Comparison of ENCODE assay signal across 8 cellular contexts in genomic region chr11:107858217-107859070, GRCh38. TPM values are rescaled to one million over a fixed set of nuclear protein-coding genes. Genes with fewer than 3 reads are reported as not detected.
DNase-seq lines count a peak whose midpoint lies in the region; ATAC-seq and TF ChIP-seq lines count a peak whose summit lies in the region.

Gene SLC35F2, minus strand, starts transcription at chr11:107858787. Its CDS starts 20 bp downstream, at chr11:107858767.

- H3K36me3 ChIP-seq in OCI-LY7 (ENCODE audit: insufficient read depth, low read length), result peaks cover 14% of the 10 kb centered on the region

- peaks cover 16% of the 10 kb centered on the region for H3K4me1 Mint-ChIP-seq in nephron
- peaks cover 30% of the 10 kb centered on the region for H3K4me1 Mint-ChIP-seq in stimulated activated naive CD8-positive, alpha-beta T cell treated with anti-CD3 and anti-CD28 coated beads, Interleukin-15, Interleukin-2, amounts not matched to agents 100 ng/mL and 50 ng/mL, for 24 hours (ENCODE audit: low read depth)

- H3K9me3 ChIP-seq in OCI-LY7 (ENCODE audit: low read length), result no peaks in the 10 kb centered on the region

- H3K4me3 ChIP-seq in OCI-LY7 (ENCODE audit: low read depth, low read length, poor library complexity, severe bottlenecking), result peak within 1 kb of the TSS; percentile 85
- H3K4me3 ChIP-seq in fibroblast of mammary gland (ENCODE audit: control insufficient read depth, low read depth, low read length), result peak within 1 kb of the TSS; percentile 86

- H4K20me1 ChIP-seq in OCI-LY7 (ENCODE audit: insufficient read depth, low read length), result no peaks in the 10 kb centered on the region

- no TSS peak for BruUV-seq in OCI-LY7 (replicated peaks; lab: Mats Ljungman, UMichigan)

- ATAC-seq in GM21390 (IDR thresholded peaks at IDR 0.05; ENCODE audit: unreplicated experiment), result peak; percentile 86

- peaks cover 61% of the 10 kb centered on the region for H3K27me3 Mint-ChIP-seq in nephron (ENCODE audit: low read depth)
- H3K27me3 Mint-ChIP-seq in stimulated activated naive CD8-positive, alpha-beta T cell treated with anti-CD3 and anti-CD28 coated beads, Interleukin-15, Interleukin-2, amounts not matched to agents 100 ng/mL and 50 ng/mL, for 24 hours, result peaks cover 4% of the 10 kb centered on the region

- H3K79me2 ChIP-seq in OCI-LY7 (ENCODE audit: insufficient read depth, low read depth, low read length), result peaks cover 43% of the 10 kb centered on the region

- peaks cover 18% of the 10 kb centered on the region for H3K4me1 ChIP-seq in OCI-LY7 (ENCODE audit: insufficient read depth, low read length, poor library complexity, severe bottlenecking)

- DNase-seq in DMS114 treated with DMSO at 0.1 percent for 48 hours (lab: John Stamatoyannopoulos, UW; ENCODE audit: unreplicated experiment) (peak; percentile 15), HUDEP-2 (lab: John Stamatoyannopoulos, UW; ENCODE audit: unreplicated experiment in 76 of 76) (peak in 56 of 76 experiments; percentile 3 to 64 (median 38)), OCI-LY7 (ENCODE audit: low spot score) (peak; percentile 91), activated T-cell treated with anti-CD3 and anti-CD28 coated beads for 48 hours (ENCODE audit: low read depth) (peak; percentile 74), fibroblast of mammary gland (ENCODE audit: low read depth) (peak; percentile 49)

- H3K36me3 Mint-ChIP-seq in nephron (ENCODE audit: low read depth), result no peaks in the 10 kb centered on the region
- peaks cover 18% of the 10 kb centered on the region for H3K36me3 Mint-ChIP-seq in stimulated activated naive CD8-positive, alpha-beta T cell treated with anti-CD3 and anti-CD28 coated beads, Interleukin-15, Interleukin-2, amounts not matched to agents 100 ng/mL and 50 ng/mL, for 24 hours (ENCODE audit: low read depth)

- H3K4me3 Mint-ChIP-seq in nephron, result peak within 1 kb of the TSS; percentile 87 to 95 (median 93)
- H3K4me3 Mint-ChIP-seq in stimulated activated naive CD8-positive, alpha-beta T cell treated with anti-CD3 and anti-CD28 coated beads, Interleukin-15, Interleukin-2, amounts not matched to agents 100 ng/mL and 50 ng/mL, for 24 hours, result peak within 1 kb of the TSS; percentile 96

- intact Hi-C loops in OCI-LY7 (cut with micrococcal nuclease; ENCODE audit: unreplicated experiment), result loop anchor here (2.0 to 5.0 kb wide), 6 partner anchors 70 to 804 kb away; partner anchors contain the start of genes ACAT1, ALKBH8, C11orf65 and CWF19L2

- H3K27ac ChIP-seq in OCI-LY7 (ENCODE audit: low read depth, low read length, poor library complexity, severe bottlenecking), result peak within 1 kb of the TSS; percentile 62

- CTCF ChIA-PET in OCI-LY7 (lab: Charles Lee; ENCODE audit: unreplicated experiment), result no interaction called here

- H3K9me2 ChIP-seq in OCI-LY7 (ENCODE audit: insufficient read depth, low read length), result no peaks in the 10 kb centered on the region

- H3K4me2 ChIP-seq in OCI-LY7 (ENCODE audit: low read length), result peak within 1 kb of the TSS; percentile 71

- H3K27ac Mint-ChIP-seq in nephron, result peak within 1 kb of the TSS; percentile 53 to 93 (median 78)
- peak within 1 kb of the TSS; percentile 94 for H3K27ac Mint-ChIP-seq in stimulated activated naive CD8-positive, alpha-beta T cell treated with anti-CD3 and anti-CD28 coated beads, Interleukin-15, Interleukin-2, amounts not matched to agents 100 ng/mL and 50 ng/mL, for 24 hours

- POLR2A ChIA-PET in OCI-LY7 (lab: Charles Lee), result interaction anchor here (1.1 to 1.2 kb wide), 2 partner anchors 65 to 82 kb away, joined by 4 to 5 read pairs; no protein-coding TSS in a partner anchor

- H3K9me3 Mint-ChIP-seq in nephron, result no peaks in the 10 kb centered on the region
- no peaks in the 10 kb centered on the region for H3K9me3 Mint-ChIP-seq in stimulated activated naive CD8-positive, alpha-beta T cell treated with anti-CD3 and anti-CD28 coated beads, Interleukin-15, Interleukin-2, amounts not matched to agents 100 ng/mL and 50 ng/mL, for 24 hours

- H2AFZ ChIP-seq in OCI-LY7 (ENCODE audit: low read length), result peak within 1 kb of the TSS; percentile 98

- TF ChIP-seq CTCF in OCI-LY7 (conservative IDR thresholded peaks at IDR 0.05; ENCODE audit: low read length), result peak; percentile 54
- no peak for TF ChIP-seq CTCF in fibroblast of mammary gland (conservative IDR thresholded peaks at IDR 0.05; ENCODE audit: control insufficient read depth, insufficient read depth, low read depth, low read length)
- no peak for TF ChIP-seq CTCF in nephron (IDR thresholded peaks at IDR 0.05; ENCODE audit: unreplicated experiment in 3 of 3)

RNA-seq across cellular contexts. Expression of gene SLC35F2, which starts in this region (rescaled TPM):
- 20.9 and 23.3 TPM in 2 replicates for total RNA-seq in OCI-LY7 (2014; rRNA removed; shearing (Covaris generic))
- 21.1 and 21.6 TPM in 2 replicates for total RNA-seq in OCI-LY7 (2022)

Comparison
In these comparisons a context has a peak if more than half of its experiments do, and no peak if none do; other contexts are left out.
1. Peak in every context shown above with its lines: DNase-seq, ATAC-seq, H3K4me3 ChIP-seq and H3K27ac ChIP-seq.
2. DNase-seq: peak in every context shown above with its lines; median percentile 91 in OCI-LY7; 74 in activated T-cell treated with anti-CD3 and anti-CD28 coated beads for 48 hours; 49 in fibroblast of mammary gland; 38 in HUDEP-2; 15 in DMS114 treated with DMSO at 0.1 percent for 48 hours.